19 cellular contexts compared by ENCODE assay signal in genomic region chrX:118666521-118666920, GRCh38.
"Had no signal": no experiment of that assay in that cellular context is flagged by ENCODE, and none has a peak within 500 bp of the region (broad histone marks: within the 10 kb centered on the region; RNA-seq: fewer than 3 reads in every experiment).

No MANE protein-coding gene starts in this region.

- H3K27ac Mint-ChIP-seq: activated CD4-positive, alpha-beta T cell treated with anti-CD3 and anti-CD28 coated beads, Interleukin-2, amount 10 ng/mL, durations not matched to agents 7 days and 5 days; activated naive CD8-positive, alpha-beta T cell treated with anti-CD3 and anti-CD28 coated beads, Interleukin-2, amount 50 U/mL, for 24 hours had no signal

- H3K4me3 Mint-ChIP-seq: activated CD4-positive, alpha-beta T cell treated with anti-CD3 and anti-CD28 coated beads, Interleukin-2, amount 10 ng/mL, durations not matched to agents 7 days and 5 days; activated naive CD8-positive, alpha-beta T cell treated with anti-CD3 and anti-CD28 coated beads, Interleukin-2, amount 50 U/mL, for 24 hours had no signal

- DNase-seq: activated CD4-positive, alpha-beta T cell treated with anti-CD3 and anti-CD28 coated beads, Interleukin-2, amount 10 ng/mL, durations not matched to agents 7 days and 5 days; activated CD4-positive, CD25-positive, alpha-beta regulatory T cell; activated naive CD4-positive, alpha-beta T cell; activated naive CD8-positive, alpha-beta T cell treated with anti-CD3 and anti-CD28 coated beads, Interleukin-2, amount 50 U/mL, for 24 hours; activated T-cell treated with anti-CD3 and anti-CD28 coated beads for 4 hours; caudate nucleus; effector CD8-positive, alpha-beta T cell; midbrain; stimulated activated CD4-positive, alpha-beta T cell treated with anti-CD3 and anti-CD28 coated beads, Interleukin-15, amount 100 ng/mL, for 24 hours; stimulated activated CD4-positive, alpha-beta T cell treated with anti-CD3 and anti-CD28 coated beads, Interleukin-4, amount 100 ng/mL, for 1 hour; stimulated activated naive CD4-positive, alpha-beta T cell treated with Interleukin-2 at 50 U/mL for 16 hours; substantia nigra had no signal

- H3K9me3 ChIP-seq: tibial nerve, vagina had no signal

- H3K4me3 ChIP-seq: coronary artery, hepatocyte, skin epidermis, tibial nerve, vagina had no signal

- H3K79me2 ChIP-seq: hepatocyte, parathyroid adenoma had no signal

- H3K9me3 Mint-ChIP-seq: activated CD4-positive, alpha-beta T cell treated with anti-CD3 and anti-CD28 coated beads, Interleukin-2, amount 10 ng/mL, durations not matched to agents 7 days and 5 days; activated naive CD8-positive, alpha-beta T cell treated with anti-CD3 and anti-CD28 coated beads, Interleukin-2, amount 50 U/mL, for 24 hours had no signal

- ATAC-seq: activated naive CD8-positive, alpha-beta T cell treated with anti-CD3 and anti-CD28 coated beads, Interleukin-2, amount 50 U/mL, for 24 hours; left lobe of liver had no signal

- H3K27me3 Mint-ChIP-seq: activated CD4-positive, alpha-beta T cell treated with anti-CD3 and anti-CD28 coated beads, Interleukin-2, amount 10 ng/mL, durations not matched to agents 7 days and 5 days; activated naive CD8-positive, alpha-beta T cell treated with anti-CD3 and anti-CD28 coated beads, Interleukin-2, amount 50 U/mL, for 24 hours had no signal

- H3K36me3 ChIP-seq: vagina had no signal

- H3K27me3 ChIP-seq: hepatocyte, tibial nerve, vagina had no signal

- H3K4me1 ChIP-seq: parathyroid adenoma, tibial nerve, vagina had no signal

- H3K4me1 Mint-ChIP-seq: activated CD4-positive, alpha-beta T cell treated with anti-CD3 and anti-CD28 coated beads, Interleukin-2, amount 10 ng/mL, durations not matched to agents 7 days and 5 days; activated naive CD8-positive, alpha-beta T cell treated with anti-CD3 and anti-CD28 coated beads, Interleukin-2, amount 50 U/mL, for 24 hours had no signal

- H3K27ac ChIP-seq: coronary artery, hepatocyte, parathyroid adenoma, skin epidermis, tibial nerve, vagina had no signal

- H3K9ac ChIP-seq: parathyroid adenoma had no signal

- H3K4me2 ChIP-seq: hepatocyte had no signal

- H2AFZ ChIP-seq: hepatocyte, parathyroid adenoma had no signal
